1 cellular context compared by ENCODE assay signal in the genomic region with DNA sequence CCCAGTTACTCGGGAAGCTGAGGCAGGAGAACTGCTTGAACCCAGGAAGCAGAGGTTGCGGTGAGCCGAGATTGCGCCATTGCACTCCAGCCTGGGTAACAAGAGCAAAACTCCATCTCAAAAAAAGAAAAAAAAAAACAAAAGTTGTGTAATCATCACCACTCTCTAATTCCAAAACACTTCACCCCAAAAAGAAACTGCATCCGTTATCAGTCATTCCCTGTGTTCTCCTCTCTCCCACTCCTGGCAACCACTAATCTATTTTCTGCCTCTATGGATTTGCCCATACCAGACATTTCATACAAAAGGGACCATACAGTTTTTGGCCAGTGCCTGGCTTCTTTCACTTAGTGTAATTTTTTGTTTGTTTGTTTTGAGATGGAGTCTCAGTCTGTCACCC. TPM values are rescaled to one million over a fixed set of nuclear protein-coding genes. Genes with fewer than 3 reads are reported as not detected.
"Had no signal": no experiment of that assay in that cellular context is flagged by ENCODE, and none has a peak within 500 bp of the region (broad histone marks: within the 10 kb centered on the region; RNA-seq: fewer than 3 reads in every experiment).

No MANE protein-coding gene starts in this region.

RNA-seq across cellular contexts. Expression of gene PPARG, which starts 12.0 kb away (rescaled TPM):
- total RNA-seq: H1 had no signal
